1 cellular context compared by ENCODE assay signal in genomic region chr17:14299261-14300093, GRCh38.
A peak's percentile ranks its signal among the peaks of the same experiment; 100 is the strongest.
TF ChIP-seq lines count a peak whose summit lies in the region.

No MANE protein-coding gene starts in this region.

TF ChIP-seq in HepG2, 621 proteins besides CTCF, POLR2A, EP300 and RAD21 (continued from another document and continues in another):
- TF ChIP-seq MAX (IDR thresholded peaks at IDR 0.05) (0 out of 2 replicates have a peak, but pooled peaks have one; percentile 22), ZNF776 (CRISPR knock-in tag; IDR thresholded peaks at IDR 0.05) (peak; percentile 65; the same call in 1 of the 2 replicates), ZHX2 (IDR thresholded peaks at IDR 0.05; ENCODE audit: low read depth) (no peak), ZHX2 (CRISPR knock-in tag; IDR thresholded peaks at IDR 0.05; ENCODE audit: borderline replicate concordance) (no peak), MED8 (CRISPR knock-in tag; IDR thresholded peaks at IDR 0.05; ENCODE audit: insufficient replicate concordance) (peak; percentile 57), CSRNP1 (CRISPR knock-in tag; IDR thresholded peaks at IDR 0.05) (0 out of 2 replicates have a peak, but pooled peaks have one; percentile 35), KMT2A (CRISPR knock-in tag; IDR thresholded peaks at IDR 0.05) (peak; percentile 67; the same call in 1 of the 2 replicates), ZNF639 (CRISPR knock-in tag; conservative IDR thresholded peaks at IDR 0.05) (no peak), ZNF777 (CRISPR knock-in tag; IDR thresholded peaks at IDR 0.05) (peak; percentile 87), KDM5B (CRISPR knock-in tag; IDR thresholded peaks at IDR 0.05; ENCODE audit: borderline replicate concordance) (peak; percentile 86; the same call in 1 of the 2 replicates), SIN3B (IDR thresholded peaks at IDR 0.05; ENCODE audit: low read length) (no peak), RBM39 (IDR thresholded peaks at IDR 0.05; ENCODE audit: low read depth, low read length, poor library complexity, severe bottlenecking) (no peak), THAP11 (CRISPR knock-in tag; IDR thresholded peaks at IDR 0.05) (no peak; the same call in 1 of the 2 replicates), CC2D1A (CRISPR knock-in tag; IDR thresholded peaks at IDR 0.05) (no peak), ZNF83 (CRISPR knock-in tag; IDR thresholded peaks at IDR 0.05; ENCODE audit: borderline replicate concordance) (no peak), SPEN (CRISPR knock-in tag; IDR thresholded peaks at IDR 0.05; ENCODE audit: low read depth) (peak; percentile 58), ATF5 (CRISPR knock-in tag; IDR thresholded peaks at IDR 0.05; ENCODE audit: low read depth) (no peak), ZBED4 (CRISPR knock-in tag; IDR thresholded peaks at IDR 0.05; ENCODE audit: borderline replicate concordance) (peak; percentile 71; the same call in 1 of the 2 replicates), ZBTB38 (CRISPR knock-in tag; IDR thresholded peaks at IDR 0.05) (peak; percentile 66; the same call in 1 of the 2 replicates), ZNF224 (CRISPR knock-in tag; IDR thresholded peaks at IDR 0.05) (0 out of 2 replicates have a peak, but pooled peaks have one; percentile 34), HDAC1 (CRISPR knock-in tag; IDR thresholded peaks at IDR 0.05) (peak; percentile 81), KDM2A (CRISPR knock-in tag; IDR thresholded peaks at IDR 0.05; ENCODE audit: borderline replicate concordance, low read depth) (peak; percentile 55; the same call in 1 of the 2 replicates), AGO2 (optimal IDR thresholded peaks at IDR 0.05; ENCODE audit: low read depth, low read length) (peak; percentile 72), E2F5 (CRISPR knock-in tag; conservative IDR thresholded peaks at IDR 0.05) (no peak), GZF1 (CRISPR knock-in tag; IDR thresholded peaks at IDR 0.05) (no peak), FOXA3 (CRISPR knock-in tag; IDR thresholded peaks at IDR 0.05) (0 out of 2 replicates have a peak, but pooled peaks have one; percentile 12), GRHL1 (CRISPR knock-in tag; conservative IDR thresholded peaks at IDR 0.05) (no peak), KDM3A (CRISPR knock-in tag; IDR thresholded peaks at IDR 0.05; ENCODE audit: low read depth) (peak; percentile 53; the same call in 1 of the 2 replicates), GABPA (IDR thresholded peaks at IDR 0.05; ENCODE audit: low read depth, low read length) (peak; percentile 59), GABPA (CRISPR knock-in tag; IDR thresholded peaks at IDR 0.05; ENCODE audit: low read depth) (peak; percentile 83), NCOA5 (CRISPR knock-in tag; IDR thresholded peaks at IDR 0.05) (no peak), REL (CRISPR knock-in tag; conservative IDR thresholded peaks at IDR 0.05) (no peak), CBX1 (IDR thresholded peaks at IDR 0.05; ENCODE audit: low read depth) (peak; percentile 22), FOSL1 (CRISPR knock-in tag; IDR thresholded peaks at IDR 0.05; ENCODE audit: borderline replicate concordance) (peak; percentile 56), ZNF678 (CRISPR knock-in tag; IDR thresholded peaks at IDR 0.05) (no peak), THAP9 (CRISPR knock-in tag; IDR thresholded peaks at IDR 0.05; ENCODE audit: borderline replicate concordance) (peak; percentile 44; the same call in 1 of the 2 replicates), MEIS1 (CRISPR knock-in tag; IDR thresholded peaks at IDR 0.05; ENCODE audit: borderline replicate concordance) (peak; percentile 46; the same call in 1 of the 2 replicates)
